In genomic region chr13:52454825-52455676, GRCh38 we compare ENCODE assay signal across 8 cellular contexts. TPM values are rescaled to one million over a fixed set of nuclear protein-coding genes. Genes with fewer than 3 reads are reported as not detected.
DNase-seq lines count a peak whose midpoint lies in the region; ATAC-seq and TF ChIP-seq lines count a peak whose summit lies in the region.

CKAP2 (plus strand) TSS chr13:52455478; CDS start chr13:52455557, 79 bp downstream.

- 0% methylated on average over 52 to 55 of the region's 56 CpGs for WGBS in psoas muscle, 3 donors

- no peaks in the 10 kb centered on the region for H3K27me3 ChIP-seq in psoas muscle (ENCODE audit: insufficient read depth in 3 of 3, low read length in 2 of 3)
- no peaks in the 10 kb centered on the region for H3K27me3 ChIP-seq in uterus

- peak; percentile 79 for ATAC-seq in HG02885 (IDR thresholded peaks at IDR 0.05; ENCODE audit: poor library complexity, unreplicated experiment)
- peak; percentile 84 for ATAC-seq in T-helper 17 cell
- ATAC-seq in left ventricle myocardium superior, result peak; percentile 92
- peak; percentile 87 to 94 (median 91) for ATAC-seq in psoas muscle

- H3K9me3 ChIP-seq in T-helper 17 cell (ENCODE audit: control insufficient read depth, low read length, poor library complexity, severe bottlenecking), result no peaks in the 10 kb centered on the region
- H3K9me3 ChIP-seq in psoas muscle, result no peaks in the 10 kb centered on the region
- H3K9me3 ChIP-seq in uterus, result no peaks in the 10 kb centered on the region

- peak within 1 kb of the TSS; percentile 97 for H3K27ac Mint-ChIP-seq in T-helper 17 cell

- H3K36me3 Mint-ChIP-seq in T-helper 17 cell (ENCODE audit: low read depth), result peaks cover 2% of the 10 kb centered on the region

- no peaks in the 10 kb centered on the region for H3K27me3 Mint-ChIP-seq in T-helper 17 cell

- peak; percentile 90 for TF ChIP-seq POLR2A in GM15510 (IDR thresholded peaks at IDR 0.05; ENCODE audit: borderline replicate concordance, extremely low read depth, insufficient read length)
- TF ChIP-seq POLR2A in uterus (IDR thresholded peaks at IDR 0.05), result peak; percentile 75 to 90

- TF ChIP-seq CTCF in psoas muscle (IDR thresholded peaks at IDR 0.05) (no peak), uterus (IDR thresholded peaks at IDR 0.05) (no peak)

- H3K27ac ChIP-seq in angular gyrus (ENCODE audit: low read depth, low read length) (peak within 1 kb of the TSS; percentile 88), psoas muscle (peak within 1 kb of the TSS; percentile 90), uterus (peak within 1 kb of the TSS; percentile 84 to 93)

- intact Hi-C loops in left ventricle myocardium superior (cut with micrococcal nuclease) (no loop called here), psoas muscle (cut with DNase I) (loop anchor here (5.0 to 10.0 kb wide), 5 partner anchors 197 to 450 kb away; partner anchors contain the start of gene SUGT1 (in 2 of the 2)), uterus (cut with DNase I; ENCODE audit: low total_unique reads) (no loop called here)

- H3K4me3 ChIP-seq in psoas muscle, result peak within 1 kb of the TSS; percentile 81
- H3K4me3 ChIP-seq in uterus, result peak within 1 kb of the TSS; percentile 75 to 76

- peak; percentile 84 for DNase-seq in NCI-H1694 treated with DMSO at 0.1 percent for 48 hours (lab: John Stamatoyannopoulos, UW)
- DNase-seq in T-helper 17 cell, result peak; percentile 86 to 89 (median 87)
- peak; percentile 95 for DNase-seq in left ventricle myocardium superior
- peak; percentile 93 to 95 for DNase-seq in psoas muscle
- peak; percentile 90 to 93 for DNase-seq in uterus

- H3K4me3 Mint-ChIP-seq in T-helper 17 cell, result peak within 1 kb of the TSS; percentile 97

- H3K36me3 ChIP-seq in psoas muscle (ENCODE audit: insufficient read depth in 1 of 2, low read depth in 1 of 2) (peaks cover 0 to 6% of the 10 kb centered on the region in 2 donors), uterus (no peaks in the 10 kb centered on the region)

- H3K4me1 Mint-ChIP-seq in T-helper 17 cell, result peaks cover 26% of the 10 kb centered on the region

- H3K4me1 ChIP-seq in psoas muscle, result peaks cover 11% of the 10 kb centered on the region
- no peaks in the 10 kb centered on the region for H3K4me1 ChIP-seq in uterus

RNA-seq across cellular contexts. Expression of gene CKAP2, which starts in this region (rescaled TPM):
- total RNA-seq in T-helper 17 cell, result 10 to 100 TPM; 21.8 to 27.8 TPM
- total RNA-seq in left ventricle myocardium superior, result 7.2 TPM
- total RNA-seq in psoas muscle, result 1 to 10 TPM; 1.7 to 8.0 (median 4.2) TPM
- 1 to 10 TPM; 1.1 to 5.4 (median 1.1) TPM for polyA plus RNA-seq in psoas muscle
- total RNA-seq in uterus, result 10 to 100 TPM in 2 of 4 donors, 1 to 10 TPM in 1, under 1 TPM in 1; 0.26 to 35.9 (median 11.2) TPM

Comparison
In these comparisons a context has a peak if more than half of its experiments do, and no peak if none do; other contexts are left out.
1. Peak in every context shown above with its lines: DNase-seq, ATAC-seq, H3K4me3 ChIP-seq and H3K27ac ChIP-seq.
2. intact Hi-C loops: an anchor here in psoas muscle (5.0 to 10.0 kb wide); none called in left ventricle myocardium superior and uterus.